ENCODE assay signal across 10 cellular contexts in genomic region chr6:43969158-43969981, GRCh38.
"Had no signal": no experiment of that assay in that cellular context is flagged by ENCODE, and none has a peak within 500 bp of the region (broad histone marks: within the 10 kb centered on the region; RNA-seq: fewer than 3 reads in every experiment).

No MANE protein-coding gene starts in this region.

- H3K36me3 Mint-ChIP-seq: natural killer cell treated with Interleukin-12 subunit alpha and Interleukin-12 subunit beta and Interleukin-15 and Interleukin-18, amount 100 ng/mL, for 72 hours had no signal

- H3K36me3 ChIP-seq: heart left ventricle, left lung, SJSA1, tibial artery had no signal

- H3K27ac ChIP-seq: heart left ventricle, left lung, SJSA1, tibial artery had no signal

- H3K27ac Mint-ChIP-seq: natural killer cell treated with Interleukin-12 subunit alpha and Interleukin-12 subunit beta and Interleukin-15 and Interleukin-18, amount 100 ng/mL, for 72 hours had no signal

- DNase-seq: activated naive CD4-positive, alpha-beta T cell treated with Interleukin-2 at 50 U/mL for 16 hours; effector CD4-positive, alpha-beta T cell; heart left ventricle; left lung; occipital lobe; stimulated activated CD4-positive, alpha-beta T cell treated with anti-CD3 and anti-CD28 coated beads, Interleukin-4, amount 100 ng/mL, for 1 hour; T1000; tibial artery had no signal

- H3K9me3 Mint-ChIP-seq: natural killer cell treated with Interleukin-12 subunit alpha and Interleukin-12 subunit beta and Interleukin-15 and Interleukin-18, amount 100 ng/mL, for 72 hours had no signal

- H3K4me1 ChIP-seq: SJSA1 had no signal

- ATAC-seq: heart left ventricle; left lung; natural killer cell treated with Interleukin-12 subunit alpha and Interleukin-12 subunit beta and Interleukin-15 and Interleukin-18, amount 100 ng/mL, for 72 hours had no signal

- H3K4me3 ChIP-seq: heart left ventricle, left lung, SJSA1, tibial artery had no signal

- H3K4me3 Mint-ChIP-seq: natural killer cell treated with Interleukin-12 subunit alpha and Interleukin-12 subunit beta and Interleukin-15 and Interleukin-18, amount 100 ng/mL, for 72 hours had no signal

- H3K27me3 ChIP-seq: heart left ventricle, left lung, SJSA1, tibial artery had no signal

- H3K9me3 ChIP-seq: heart left ventricle, left lung, SJSA1, tibial artery had no signal
